19 cellular contexts compared by ENCODE assay signal in the genomic region with DNA sequence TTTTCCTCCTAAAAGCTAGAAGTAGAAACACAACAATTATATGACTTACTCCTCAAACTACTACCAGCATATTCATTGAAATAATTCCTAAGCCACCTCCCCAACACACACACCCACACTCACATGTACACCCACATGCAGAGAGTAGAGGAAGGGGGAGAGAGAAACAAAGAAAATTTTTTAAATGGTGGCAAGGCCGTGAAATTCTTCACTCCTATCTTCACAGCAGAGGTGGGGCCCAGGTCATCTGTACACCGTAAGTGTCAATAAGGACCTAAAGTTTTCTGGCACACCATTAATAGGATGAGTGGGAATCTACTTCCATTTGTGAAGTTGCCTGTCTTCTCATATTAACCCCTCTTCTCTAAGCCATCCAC.
"Had no signal": no experiment of that assay in that cellular context is flagged by ENCODE, and none has a peak within 500 bp of the region (broad histone marks: within the 10 kb centered on the region; RNA-seq: fewer than 3 reads in every experiment).

No MANE protein-coding gene starts in this region.

- ATAC-seq: esophagus mucosa; gastrocnemius medialis; lower lobe of right lung; natural killer cell treated with Interleukin-12 subunit alpha and Interleukin-12 subunit beta and Interleukin-15 and Interleukin-18, amount 100 ng/mL, for 72 hours had no signal

- H3K9ac ChIP-seq: parathyroid adenoma had no signal

- H3K36me3 ChIP-seq: gastrocnemius medialis, left ventricle myocardium inferior, lower lobe of right lung, sigmoid colon, suprapubic skin, tibial artery had no signal

- H3K27ac ChIP-seq: gastrocnemius medialis, left ventricle myocardium inferior, lower lobe of right lung, parathyroid adenoma, sigmoid colon, skin epidermis, suprapubic skin, tibial artery had no signal

- H3K79me2 ChIP-seq: parathyroid adenoma had no signal

- H3K36me3 Mint-ChIP-seq: immature natural killer cell; natural killer cell treated with Interleukin-12 subunit alpha and Interleukin-12 subunit beta and Interleukin-15 and Interleukin-18, amount 100 ng/mL, for 72 hours had no signal

- H3K27ac Mint-ChIP-seq: immature natural killer cell had no signal

- H3K4me1 ChIP-seq: parathyroid adenoma had no signal

- H2AFZ ChIP-seq: parathyroid adenoma had no signal

- H3K4me3 Mint-ChIP-seq: immature natural killer cell; natural killer cell treated with Interleukin-12 subunit alpha and Interleukin-12 subunit beta and Interleukin-15 and Interleukin-18, amount 100 ng/mL, for 72 hours had no signal

- H3K9me3 ChIP-seq: gastrocnemius medialis, left ventricle myocardium inferior, lower lobe of right lung, sigmoid colon, suprapubic skin, tibial artery had no signal

- H3K4me3 ChIP-seq: gastrocnemius medialis, left ventricle myocardium inferior, lower lobe of right lung, sigmoid colon, skin epidermis, suprapubic skin, tibial artery had no signal

- DNase-seq: central memory CD4-positive, alpha-beta T cell; cortex of kidney; effector memory CD4-positive, alpha-beta T cell; gastrocnemius medialis; glutamatergic neuron; immature natural killer cell; left ventricle myocardium inferior; lower lobe of right lung; mesenchymal stem cell; midbrain; sigmoid colon; stimulated activated CD4-positive, alpha-beta T cell treated with anti-CD3 and anti-CD28 coated beads, Interleukin-12 subunit alpha, Interleukin-12 subunit beta, amount 100 ng/mL, for 4 hours; stimulated activated naive CD4-positive, alpha-beta T cell treated with Interleukin-2 at 50 U/mL for 16 hours; tibial artery had no signal

- H3K27me3 ChIP-seq: gastrocnemius medialis, sigmoid colon, suprapubic skin, tibial artery had no signal

- H3K9me3 Mint-ChIP-seq: natural killer cell treated with Interleukin-12 subunit alpha and Interleukin-12 subunit beta and Interleukin-15 and Interleukin-18, amount 100 ng/mL, for 72 hours had no signal
